In genomic region chr1:170548497-170548896, GRCh38 we compare ENCODE assay signal across 19 cellular contexts. TPM values are rescaled to one million over a fixed set of nuclear protein-coding genes. Genes with fewer than 3 reads are reported as not detected.
DNase-seq lines count a peak whose midpoint lies in the region; ATAC-seq and FAIRE-seq lines count a peak whose summit lies in the region.
"Had no signal": no experiment of that assay in that cellular context is flagged by ENCODE, and none has a peak within 500 bp of the region (broad histone marks: within the 10 kb centered on the region; RNA-seq: fewer than 3 reads in every experiment).

No MANE protein-coding gene starts in this region.

- no peak for DNase-seq in activated T-cell treated with anti-CD3 and anti-CD28 coated beads, Interleukin-2, amount 50 U/mL, for 72 hours
- DNase-seq in activated T-cell treated with anti-CD3 and anti-CD28 coated beads, Interleukin-2, amount 50 U/mL, for 1 hour, result no peak
- DNase-seq in NCI-H2171 (lab: John Stamatoyannopoulos, UW) (no peak), NCI-H345 treated with DMSO at 0.1 percent for 48 hours (lab: John Stamatoyannopoulos, UW; ENCODE audit: unreplicated experiment) (no peak)
- DNase-seq: CD8-positive, alpha-beta memory T cell; DMS79; H7; Karpas-422; NCI-H1048; NCI-H1436 treated with DMSO at 0.1 percent for 48 hours; NCI-H2029; NCI-H446; NCI-H69; Right ventricle myocardium superior; SK-N-SH had no signal

- no peak overlapping the region for H3K4me3 Mint-ChIP-seq in activated T-cell treated with anti-CD3 and anti-CD28 coated beads, Interleukin-2, amount 50 U/mL, for 72 hours

- H3K4me1 Mint-ChIP-seq in activated T-cell treated with anti-CD3 and anti-CD28 coated beads, Interleukin-2, amount 50 U/mL, for 72 hours (ENCODE audit: low read depth), result no peaks in the 10 kb centered on the region

- H3K9me3 Mint-ChIP-seq in activated T-cell treated with anti-CD3 and anti-CD28 coated beads, Interleukin-2, amount 50 U/mL, for 72 hours, result peaks cover 0 to 2% of the 10 kb centered on the region in 2 donors

- peaks cover 6 to 30% of the 10 kb centered on the region in 2 donors for H3K36me3 Mint-ChIP-seq in activated T-cell treated with anti-CD3 and anti-CD28 coated beads, Interleukin-2, amount 50 U/mL, for 72 hours (ENCODE audit: insufficient read depth in 2 of 2)

- H3K27me3 Mint-ChIP-seq in activated T-cell treated with anti-CD3 and anti-CD28 coated beads, Interleukin-2, amount 50 U/mL, for 72 hours (ENCODE audit: low read depth), result no peaks in the 10 kb centered on the region
- H3K27me3 Mint-ChIP-seq: CD8-positive, alpha-beta memory T cell had no signal

- FAIRE-seq in G401.6 (lab: Jason Lieb, UNC) (peak; percentile 49), TTC549 (lab: Jason Lieb, UNC) (peak; percentile 89), islet of Langerhans (lab: Jason Lieb, UNC) (peak; percentile 90)

- ATAC-seq in activated T-cell treated with anti-CD3 and anti-CD28 coated beads, Interleukin-2, amount 50 U/mL, for 72 hours (replicated peaks in 1 of 2), result no peak
- ATAC-seq in GM18519 (IDR thresholded peaks at IDR 0.05; ENCODE audit: low FRiP score, unreplicated experiment), result no peak

- H3K27ac Mint-ChIP-seq in activated T-cell treated with anti-CD3 and anti-CD28 coated beads, Interleukin-2, amount 50 U/mL, for 72 hours, result peak overlapping the region; percentile 53
- H3K27ac Mint-ChIP-seq: CD8-positive, alpha-beta memory T cell had no signal

RNA-seq across cellular contexts. Expression of gene GORAB, which starts 16.5 kb away (rescaled TPM):
- total RNA-seq in activated T-cell treated with anti-CD3 and anti-CD28 coated beads, Interleukin-2, amount 50 U/mL, for 72 hours, result 10 to 100 TPM; 13.8 to 14.9 TPM
